ENCODE assay signal across 9 cellular contexts in genomic region chr11:30143098-30143705, GRCh38.
DNase-seq lines count a peak whose midpoint lies in the region; FAIRE-seq and TF ChIP-seq lines count a peak whose summit lies in the region.
"Had no signal": no experiment of that assay in that cellular context is flagged by ENCODE, and none has a peak within 500 bp of the region (broad histone marks: within the 10 kb centered on the region; RNA-seq: fewer than 3 reads in every experiment).

No MANE protein-coding gene starts in this region.

- no peaks in the 10 kb centered on the region for H3K9me3 ChIP-seq in SJCRH30 (replicated peaks)
- no peaks in the 10 kb centered on the region for H3K9me3 ChIP-seq in smooth muscle cell (replicated peaks; ENCODE audit: low read depth)

- no peaks in the 10 kb centered on the region for H3K27me3 ChIP-seq in SJCRH30
- no peaks in the 10 kb centered on the region for H3K27me3 ChIP-seq in smooth muscle cell (ENCODE audit: low read depth)

- FAIRE-seq in GM19239 (lab: Jason Lieb, UNC): peak; percentile 90

- H3K36me3 ChIP-seq in SJCRH30 (no peaks in the 10 kb centered on the region), smooth muscle cell (ENCODE audit: low read depth) (no peaks in the 10 kb centered on the region)

- H3K27ac ChIP-seq in SJCRH30: no peak overlapping the region
- H3K27ac ChIP-seq in smooth muscle cell (ENCODE audit: low read depth): no peak overlapping the region
- H3K27ac ChIP-seq: skin epidermis had no signal

- H3K4me3 ChIP-seq in SJCRH30 (no peak overlapping the region), foreskin fibroblast (ENCODE audit: low read depth in 1 of 2, low read length in 2 of 2) (no peak overlapping the region), smooth muscle cell (no peak overlapping the region)
- H3K4me3 ChIP-seq: skin epidermis had no signal

- H3K4me1 ChIP-seq in SJCRH30 (no peaks in the 10 kb centered on the region), smooth muscle cell (ENCODE audit: low read depth) (no peaks in the 10 kb centered on the region)

- peak; percentile 61 for TF ChIP-seq CTCF in foreskin fibroblast (IDR thresholded peaks at IDR 0.05; ENCODE audit: low read depth, low read length)
- peak; percentile 80 for TF ChIP-seq CTCF in smooth muscle cell (IDR thresholded peaks at IDR 0.05; ENCODE audit: borderline replicate concordance, insufficient read depth, poor library complexity, severe bottlenecking)

- H3F3A ChIP-seq in smooth muscle cell (ENCODE audit: low read depth): no peaks in the 10 kb centered on the region

- H3K4me2 ChIP-seq in smooth muscle cell: no peak overlapping the region

- DNase-seq in DMS153 treated with DMSO at 0.1 percent for 48 hours (lab: John Stamatoyannopoulos, UW; ENCODE audit: unreplicated experiment) (peak; percentile 26), GM19239 (ENCODE audit: insufficient read length, low spot score) (peak; percentile 19), HPDE6-E6E7 (ENCODE audit: extremely low spot score) (peak; percentile 3), SJCRH30 (peak; percentile 3 to 79), foreskin fibroblast (peak in 1 of 2 donors; percentile 4), smooth muscle cell (lab: John Stamatoyannopoulos, UW; ENCODE audit: unreplicated experiment) (no peak)
- DNase-seq in activated naive CD4-positive, alpha-beta T cell treated with anti-CD3 and anti-CD28 coated beads, Interleukin-2, amount 50 U/mL, for 16 hours: no peak
- no peak for DNase-seq in stimulated activated CD4-positive, alpha-beta T cell treated with anti-CD3 and anti-CD28 coated beads, Interleukin-4, amount 100 ng/mL, for 4 hours

- 24% methylated on average over 3 of the region's 3 CpGs for WGBS in smooth muscle cell (ENCODE audit: low lambda C conversion rate)

- H4K20me1 ChIP-seq in smooth muscle cell (ENCODE audit: low read depth): no peaks in the 10 kb centered on the region

- H3K79me2 ChIP-seq in smooth muscle cell (ENCODE audit: low read depth): no peaks in the 10 kb centered on the region

- no peak overlapping the region for H3K9ac ChIP-seq in smooth muscle cell (ENCODE audit: low read depth)

- H2AFZ ChIP-seq in smooth muscle cell (ENCODE audit: low read depth): no peak overlapping the region

Comparison
In these comparisons a context has a peak if more than half of its experiments do, and no peak if none do; other contexts are left out.
1. DNase-seq: peak in DMS153 treated with DMSO at 0.1 percent for 48 hours (single experiment), GM19239 (single experiment), HPDE6-E6E7 (single experiment) and SJCRH30 (2 of 2); none in smooth muscle cell (single experiment), activated naive CD4-positive, alpha-beta T cell treated with anti-CD3 and anti-CD28 coated beads, Interleukin-2, amount 50 U/mL, for 16 hours (single experiment) and stimulated activated CD4-positive, alpha-beta T cell treated with anti-CD3 and anti-CD28 coated beads, Interleukin-4, amount 100 ng/mL, for 4 hours (0 of 2).